ENCODE assay signal across 8 cellular contexts in genomic region chr19:45406957-45407375, GRCh38. TPM values are rescaled to one million over a fixed set of nuclear protein-coding genes. Genes with fewer than 3 reads are reported as not detected.
DNase-seq lines count a peak whose midpoint lies in the region; ATAC-seq, FAIRE-seq and TF ChIP-seq lines count a peak whose summit lies in the region.

No MANE protein-coding gene starts in this region.

- TF ChIP-seq POLR2A in testis (IDR thresholded peaks at IDR 0.05): no peak

- H3K4me3 Mint-ChIP-seq in activated T-cell treated with anti-CD3 and anti-CD28 coated beads, Interleukin-2, amount 50 U/mL, for 4 hours: peak overlapping the region; percentile 99
- peak overlapping the region; percentile 98 for H3K4me3 Mint-ChIP-seq in activated T-helper 1 cell treated with anti-CD3 and anti-CD28 coated beads, Interleukin-12 subunit alpha, Interleukin-12 subunit beta, Interleukin-2, Interleukin-4 antibody, amounts not matched to agents 30 ng/mL and 10 ng/mL and 1 ng/mL, durations not matched to agents 14 hours and 24 hours and 36 hours

- peak overlapping the region; percentile 86 for H3K4me2 ChIP-seq in keratinocyte (ENCODE audit: control insufficient read depth, extremely low read depth, insufficient read depth, low read depth, low read length)

- H3K4me1 ChIP-seq in keratinocyte (ENCODE audit: control insufficient read depth, extremely low read depth, insufficient read depth, low read length) (peaks cover 21% of the 10 kb centered on the region), testis (peaks cover 30% of the 10 kb centered on the region)

- intact Hi-C loops in activated T-helper 1 cell treated with anti-CD3 and anti-CD28 coated beads, Interleukin-12 subunit alpha, Interleukin-12 subunit beta, Interleukin-2, Interleukin-4 antibody, amounts not matched to agents 30 ng/mL and 10 ng/mL and 1 ng/mL, durations not matched to agents 14 hours and 24 hours and 36 hours (cut with micrococcal nuclease): loop anchor here (1.0 to 10.0 kb wide), 10 partner anchors 16 to 588 kb away; partner anchors contain the start of genes BLOC1S3, CCDC61, ERCC1 and GEMIN7
- intact Hi-C loops in testis (cut with DNase I; ENCODE audit: low total_unique reads): no loop called here

- H3K27me3 Mint-ChIP-seq in activated T-cell treated with anti-CD3 and anti-CD28 coated beads, Interleukin-2, amount 50 U/mL, for 4 hours (ENCODE audit: low read depth): peaks cover 18% of the 10 kb centered on the region
- peaks cover 12% of the 10 kb centered on the region for H3K27me3 Mint-ChIP-seq in activated T-helper 1 cell treated with anti-CD3 and anti-CD28 coated beads, Interleukin-12 subunit alpha, Interleukin-12 subunit beta, Interleukin-2, Interleukin-4 antibody, amounts not matched to agents 30 ng/mL and 10 ng/mL and 1 ng/mL, durations not matched to agents 14 hours and 24 hours and 36 hours (ENCODE audit: insufficient read depth)

- dilution Hi-C loops in keratinocyte (cut with MboI; ENCODE audit: extremely low pct_ligation_motif_present, low sequenced_read_pairs): no loop called here

- H3K4me3 ChIP-seq in keratinocyte (ENCODE audit: control insufficient read depth in 2 of 3, extremely low read depth in 1 of 3, insufficient read depth in 2 of 3, low read depth in 1 of 3, low read length in 3 of 3) (peak overlapping the region; percentile 96 to 98 (median 97)), testis (peak overlapping the region; percentile 63 to 71)

- no peak for TF ChIP-seq CTCF in keratinocyte (optimal IDR thresholded peaks at IDR 0.05 in 1 of 3, IDR thresholded peaks at IDR 0.05 in 1 of 3, conservative IDR thresholded peaks at IDR 0.05 in 1 of 3; ENCODE audit: extremely low read depth in 1 of 3, insufficient read depth in 2 of 3, low read length in 3 of 3)
- TF ChIP-seq CTCF in testis (IDR thresholded peaks at IDR 0.05): no peak

- H3K9me3 ChIP-seq in keratinocyte (ENCODE audit: control insufficient read depth, low read depth, low read length) (no peaks in the 10 kb centered on the region), testis (no peaks in the 10 kb centered on the region)

- H3K36me3 ChIP-seq in keratinocyte (ENCODE audit: control insufficient read depth in 2 of 2, extremely low read depth in 1 of 2, insufficient read depth in 2 of 2, low read length in 2 of 2) (peaks cover 0 to 13% of the 10 kb centered on the region in 2 experiments), testis (ENCODE audit: low read depth, missing control alignments) (no peaks in the 10 kb centered on the region)

- no peaks in the 10 kb centered on the region for H4K20me1 ChIP-seq in keratinocyte (ENCODE audit: control insufficient read depth, extremely low read depth, insufficient read depth, low read length)

- H3K27ac Mint-ChIP-seq in activated T-helper 1 cell treated with anti-CD3 and anti-CD28 coated beads, Interleukin-12 subunit alpha, Interleukin-12 subunit beta, Interleukin-2, Interleukin-4 antibody, amounts not matched to agents 30 ng/mL and 10 ng/mL and 1 ng/mL, durations not matched to agents 14 hours and 24 hours and 36 hours: peak overlapping the region; percentile 90

- FAIRE-seq in keratinocyte (lab: Jason Lieb, UNC): no peak

- no peaks in the 10 kb centered on the region for H3K9me1 ChIP-seq in keratinocyte (ENCODE audit: control insufficient read depth, extremely low read depth, insufficient read depth, low read length)

- peaks cover 43% of the 10 kb centered on the region for H3K79me2 ChIP-seq in keratinocyte (ENCODE audit: control insufficient read depth, insufficient read depth, low read length)

- H3K9ac ChIP-seq in keratinocyte (ENCODE audit: control insufficient read depth, extremely low read depth, insufficient read depth, low read length): peak overlapping the region; percentile 97

- no peak for DNase-seq in activated T-cell treated with anti-CD3 and anti-CD28 coated beads, Interleukin-2, amount 50 U/mL, for 4 hours
- DNase-seq in activated T-cell treated with anti-CD3 and anti-CD28 coated beads for 4 hours: no peak
- DNase-seq in activated T-helper 1 cell treated with anti-CD3 and anti-CD28 coated beads, Interleukin-12 subunit alpha, Interleukin-12 subunit beta, Interleukin-2, Interleukin-4 antibody, amounts not matched to agents 30 ng/mL and 10 ng/mL and 1 ng/mL, durations not matched to agents 14 hours and 24 hours and 36 hours (ENCODE audit: low spot score): no peak
- DNase-seq in keratinocyte (ENCODE audit: low read depth, low spot score): no peak
- DNase-seq in testis: no peak
- no peak for DNase-seq in AG08395 (ENCODE audit: low spot score)

- H3K4me1 Mint-ChIP-seq in activated T-cell treated with anti-CD3 and anti-CD28 coated beads, Interleukin-2, amount 50 U/mL, for 4 hours (ENCODE audit: low read depth): peaks cover 32% of the 10 kb centered on the region
- H3K4me1 Mint-ChIP-seq in activated T-helper 1 cell treated with anti-CD3 and anti-CD28 coated beads, Interleukin-12 subunit alpha, Interleukin-12 subunit beta, Interleukin-2, Interleukin-4 antibody, amounts not matched to agents 30 ng/mL and 10 ng/mL and 1 ng/mL, durations not matched to agents 14 hours and 24 hours and 36 hours (ENCODE audit: low read depth): peaks cover 53% of the 10 kb centered on the region

- no peaks in the 10 kb centered on the region for H3K9me3 Mint-ChIP-seq in activated T-cell treated with anti-CD3 and anti-CD28 coated beads, Interleukin-2, amount 50 U/mL, for 4 hours
- no peaks in the 10 kb centered on the region for H3K9me3 Mint-ChIP-seq in activated T-helper 1 cell treated with anti-CD3 and anti-CD28 coated beads, Interleukin-12 subunit alpha, Interleukin-12 subunit beta, Interleukin-2, Interleukin-4 antibody, amounts not matched to agents 30 ng/mL and 10 ng/mL and 1 ng/mL, durations not matched to agents 14 hours and 24 hours and 36 hours

- no peak for ATAC-seq in activated T-cell treated with anti-CD3 and anti-CD28 coated beads, Interleukin-2, amount 50 U/mL, for 4 hours
- ATAC-seq in HG02588 (IDR thresholded peaks at IDR 0.05; ENCODE audit: unreplicated experiment) (no peak), GM21390 (IDR thresholded peaks at IDR 0.05; ENCODE audit: unreplicated experiment) (no peak)

- H3K36me3 Mint-ChIP-seq in activated T-cell treated with anti-CD3 and anti-CD28 coated beads, Interleukin-2, amount 50 U/mL, for 4 hours (ENCODE audit: insufficient read depth): peaks cover 11% of the 10 kb centered on the region
- H3K36me3 Mint-ChIP-seq in activated T-helper 1 cell treated with anti-CD3 and anti-CD28 coated beads, Interleukin-12 subunit alpha, Interleukin-12 subunit beta, Interleukin-2, Interleukin-4 antibody, amounts not matched to agents 30 ng/mL and 10 ng/mL and 1 ng/mL, durations not matched to agents 14 hours and 24 hours and 36 hours (ENCODE audit: low read depth): peaks cover 20% of the 10 kb centered on the region

- WGBS in testis, 2 donors: 0% methylated on average over 16 of the region's 16 CpGs

- peak overlapping the region; percentile 97 for H3K27ac ChIP-seq in keratinocyte (ENCODE audit: control insufficient read depth, insufficient read depth, low read length)
- H3K27ac ChIP-seq in testis: peak overlapping the region in 1 of 2 donors; percentile 92

- no peak overlapping the region for H2AFZ ChIP-seq in keratinocyte (ENCODE audit: control insufficient read depth, low read length)

- no peaks in the 10 kb centered on the region for H3K27me3 ChIP-seq in keratinocyte (ENCODE audit: control insufficient read depth, extremely low read depth, insufficient read depth, low read length)
- H3K27me3 ChIP-seq in testis: no peaks in the 10 kb centered on the region

RNA-seq across cellular contexts. Expression of gene POLR1G, which starts 0.5 kb away (rescaled TPM):
- 10 to 100 TPM; 45.2 to 57.3 (median 49.1) TPM for total RNA-seq in activated T-cell treated with anti-CD3 and anti-CD28 coated beads, Interleukin-2, amount 50 U/mL, for 4 hours
- total RNA-seq in activated T-helper 1 cell treated with anti-CD3 and anti-CD28 coated beads, Interleukin-12 subunit alpha, Interleukin-12 subunit beta, Interleukin-2, Interleukin-4 antibody, amounts not matched to agents 30 ng/mL and 10 ng/mL and 1 ng/mL, durations not matched to agents 14 hours and 24 hours and 36 hours: 25.3 and 27.2 TPM in 2 replicates
- polyA plus RNA-seq in keratinocyte (8.0 to 16.8 TPM (median 9.8 TPM) in 3 replicates), testis (ENCODE audit: insufficient read depth, low read depth, low replicate concordance) (5.8 TPM)
- 7.1 TPM for polyA plus RNA-seq in keratinocyte (2011; ENCODE audit: low read depth)
- 5.9 and 10.6 TPM in 2 replicates for polyA plus RNA-seq in keratinocyte (2011; cell fraction: cytosol; rRNA removed)
- polyA plus RNA-seq in keratinocyte (2011; cell fraction: nucleus; rRNA removed): 9.5 and 11.2 TPM in 2 replicates
- 5.5 and 14.5 TPM in 2 replicates for polyA plus RNA-seq in keratinocyte (2012; ENCODE audit: low replicate concordance)
- 2.8 to 8.4 TPM (median 2.9 TPM) in 3 replicates for polyA minus RNA-seq in keratinocyte
- 8.4 TPM for polyA minus RNA-seq in keratinocyte (2011; cell fraction: cytosol; rRNA and poly(A)+ RNA removed)
- polyA minus RNA-seq in keratinocyte (2011; cell fraction: nucleus; rRNA and poly(A)+ RNA removed): 5.2 and 5.7 TPM in 2 replicates
- 10 to 100 TPM; 10.2 to 12.1 TPM for total RNA-seq in testis

RNA-seq across cellular contexts. Expression of gene PPP1R13L, which starts 2.1 kb away (rescaled TPM):
- 1 to 10 TPM; 1.6 to 6.8 (median 4.1) TPM for total RNA-seq in activated T-cell treated with anti-CD3 and anti-CD28 coated beads, Interleukin-2, amount 50 U/mL, for 4 hours
- 8.5 and 8.9 TPM in 2 replicates for total RNA-seq in activated T-helper 1 cell treated with anti-CD3 and anti-CD28 coated beads, Interleukin-12 subunit alpha, Interleukin-12 subunit beta, Interleukin-2, Interleukin-4 antibody, amounts not matched to agents 30 ng/mL and 10 ng/mL and 1 ng/mL, durations not matched to agents 14 hours and 24 hours and 36 hours
- polyA plus RNA-seq in keratinocyte (31.2 to 94.8 TPM (median 38.3 TPM) in 3 replicates), testis (ENCODE audit: insufficient read depth, low read depth, low replicate concordance) (13.3 TPM)
- polyA plus RNA-seq in keratinocyte (2011; ENCODE audit: low read depth): 90.7 TPM
- polyA plus RNA-seq in keratinocyte (2011; cell fraction: cytosol; rRNA removed): 63.8 and 111 TPM in 2 replicates
- 184 and 244 TPM in 2 replicates for polyA plus RNA-seq in keratinocyte (2011; cell fraction: nucleus; rRNA removed)
- 205 and 317 TPM in 2 replicates for polyA plus RNA-seq in keratinocyte (2012; ENCODE audit: low replicate concordance)
- 45.6 to 117 TPM (median 49.2 TPM) in 3 replicates for polyA minus RNA-seq in keratinocyte
- polyA minus RNA-seq in keratinocyte (2011; cell fraction: cytosol; rRNA and poly(A)+ RNA removed): 168 TPM
- polyA minus RNA-seq in keratinocyte (2011; cell fraction: nucleus; rRNA and poly(A)+ RNA removed): 82.1 and 99.1 TPM in 2 replicates
- 10 to 100 TPM in 1 of 2 donors, 1 to 10 TPM in 1; 9.7 to 12.2 TPM for total RNA-seq in testis

RNA-seq across cellular contexts. Expression of gene ERCC1, which starts 16.8 kb away (rescaled TPM):
- 10 to 100 TPM; 68.0 to 86.2 (median 85.7) TPM for total RNA-seq in activated T-cell treated with anti-CD3 and anti-CD28 coated beads, Interleukin-2, amount 50 U/mL, for 4 hours
- total RNA-seq in activated T-helper 1 cell treated with anti-CD3 and anti-CD28 coated beads, Interleukin-12 subunit alpha, Interleukin-12 subunit beta, Interleukin-2, Interleukin-4 antibody, amounts not matched to agents 30 ng/mL and 10 ng/mL and 1 ng/mL, durations not matched to agents 14 hours and 24 hours and 36 hours: 143 and 152 TPM in 2 replicates
- 175 to 250 TPM (median 208 TPM) in 3 replicates for polyA plus RNA-seq in keratinocyte
- 82.8 TPM for polyA plus RNA-seq in keratinocyte (2011; ENCODE audit: low read depth)
- polyA plus RNA-seq in keratinocyte (2011; cell fraction: cytosol; rRNA removed): 164 and 279 TPM in 2 replicates
- polyA plus RNA-seq in keratinocyte (2011; cell fraction: nucleus; rRNA removed): 216 and 294 TPM in 2 replicates
- 116 and 285 TPM in 2 replicates for polyA plus RNA-seq in keratinocyte (2012; ENCODE audit: low replicate concordance)
- polyA minus RNA-seq in keratinocyte: 165 to 373 TPM (median 217 TPM) in 3 replicates
- polyA minus RNA-seq in keratinocyte (2011; cell fraction: cytosol; rRNA and poly(A)+ RNA removed): 284 TPM
- polyA minus RNA-seq in keratinocyte (2011; cell fraction: nucleus; rRNA and poly(A)+ RNA removed): 59.1 and 65.1 TPM in 2 replicates
- 10 to 100 TPM; 71.8 to 95.7 TPM for total RNA-seq in testis
- polyA plus RNA-seq in testis (ENCODE audit: insufficient read depth, low read depth, low replicate concordance): 112 TPM

RNA-seq across cellular contexts. Expression of gene ERCC2, which starts 36.6 kb away (rescaled TPM):
- total RNA-seq in activated T-cell treated with anti-CD3 and anti-CD28 coated beads, Interleukin-2, amount 50 U/mL, for 4 hours: 10 to 100 TPM; 22.2 to 23.8 (median 23.8) TPM
- total RNA-seq in activated T-helper 1 cell treated with anti-CD3 and anti-CD28 coated beads, Interleukin-12 subunit alpha, Interleukin-12 subunit beta, Interleukin-2, Interleukin-4 antibody, amounts not matched to agents 30 ng/mL and 10 ng/mL and 1 ng/mL, durations not matched to agents 14 hours and 24 hours and 36 hours: 30.5 and 32.8 TPM in 2 replicates
- polyA plus RNA-seq in keratinocyte (24.7 to 34.4 TPM (median 27.6 TPM) in 3 replicates), testis (ENCODE audit: insufficient read depth, low read depth, low replicate concordance) (37.5 TPM)
- polyA plus RNA-seq in keratinocyte (2011; ENCODE audit: low read depth): 2.9 TPM
- polyA plus RNA-seq in keratinocyte (2011; cell fraction: cytosol; rRNA removed): 24.4 and 26.6 TPM in 2 replicates
- polyA plus RNA-seq in keratinocyte (2011; cell fraction: nucleus; rRNA removed): 51.5 and 59.4 TPM in 2 replicates
- polyA plus RNA-seq in keratinocyte (2012; ENCODE audit: low replicate concordance): 7.5 and 32.9 TPM in 2 replicates
- polyA minus RNA-seq in keratinocyte: 34.5 to 96.1 TPM (median 45.2 TPM) in 3 replicates
- 29.7 TPM for polyA minus RNA-seq in keratinocyte (2011; cell fraction: cytosol; rRNA and poly(A)+ RNA removed)
- 21.5 and 25.8 TPM in 2 replicates for polyA minus RNA-seq in keratinocyte (2011; cell fraction: nucleus; rRNA and poly(A)+ RNA removed)
- total RNA-seq in testis: 10 to 100 TPM; 46.4 to 49.8 TPM
